Comparison of ENCODE assay signal across 1 cellular context in the genomic region with DNA sequence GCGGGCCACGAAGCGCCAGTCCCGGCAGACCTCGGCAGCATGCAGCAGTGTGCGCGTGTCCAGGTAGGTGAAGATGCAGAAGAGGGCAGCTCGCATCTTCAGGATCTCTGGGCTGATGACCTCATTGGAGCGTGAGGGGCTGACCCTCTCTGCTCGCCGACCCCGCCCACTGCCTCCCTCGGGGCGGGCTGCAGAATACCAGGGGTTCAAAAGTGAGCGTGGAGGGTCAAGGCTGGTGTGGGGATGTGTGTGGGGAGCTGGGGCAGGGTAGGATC.
TF ChIP-seq lines count a peak whose summit lies in the region.

No MANE protein-coding gene starts in this region.

TF ChIP-seq in H1, 55 proteins besides CTCF, POLR2A, EP300 and RAD21:
- TF ChIP-seq BCL11A (IDR thresholded peaks at IDR 0.05; ENCODE audit: low read depth in 2 of 2, low read length in 2 of 2) = no peak
- TF ChIP-seq SP4 (IDR thresholded peaks at IDR 0.05; ENCODE audit: low read length) = no peak
- TF ChIP-seq YY1 (IDR thresholded peaks at IDR 0.05; ENCODE audit: low read depth, low read length) = no peak
- no peak for TF ChIP-seq RFX5 (IDR thresholded peaks at IDR 0.05; ENCODE audit: borderline replicate concordance, low read depth, low read length)
- no peak for TF ChIP-seq KDM5A (IDR thresholded peaks at IDR 0.05; ENCODE audit: low read length)
- no peak for TF ChIP-seq RXRA (IDR thresholded peaks at IDR 0.05; ENCODE audit: insufficient read depth, low read depth, low read length)
- TF ChIP-seq TEAD4 (IDR thresholded peaks at IDR 0.05; ENCODE audit: low read depth, low read length) = no peak
- no peak for TF ChIP-seq BACH1 (IDR thresholded peaks at IDR 0.05; ENCODE audit: low read length)
- TF ChIP-seq, protein P1, sequence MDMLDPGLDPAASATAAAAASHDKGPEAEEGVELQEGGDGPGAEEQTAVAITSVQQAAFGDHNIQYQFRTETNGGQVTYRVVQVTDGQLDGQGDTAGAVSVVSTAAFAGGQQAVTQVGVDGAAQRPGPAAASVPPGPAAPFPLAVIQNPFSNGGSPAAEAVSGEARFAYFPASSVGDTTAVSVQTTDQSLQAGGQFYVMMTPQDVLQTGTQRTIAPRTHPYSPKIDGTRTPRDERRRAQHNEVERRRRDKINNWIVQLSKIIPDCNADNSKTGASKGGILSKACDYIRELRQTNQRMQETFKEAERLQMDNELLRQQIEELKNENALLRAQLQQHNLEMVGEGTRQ (IDR thresholded peaks at IDR 0.05; ENCODE audit: low read length) = no peak
- no peak for TF ChIP-seq EZH2 (IDR thresholded peaks at IDR 0.05; ENCODE audit: low read depth, low read length, severe bottlenecking)
- TF ChIP-seq, protein P2, sequence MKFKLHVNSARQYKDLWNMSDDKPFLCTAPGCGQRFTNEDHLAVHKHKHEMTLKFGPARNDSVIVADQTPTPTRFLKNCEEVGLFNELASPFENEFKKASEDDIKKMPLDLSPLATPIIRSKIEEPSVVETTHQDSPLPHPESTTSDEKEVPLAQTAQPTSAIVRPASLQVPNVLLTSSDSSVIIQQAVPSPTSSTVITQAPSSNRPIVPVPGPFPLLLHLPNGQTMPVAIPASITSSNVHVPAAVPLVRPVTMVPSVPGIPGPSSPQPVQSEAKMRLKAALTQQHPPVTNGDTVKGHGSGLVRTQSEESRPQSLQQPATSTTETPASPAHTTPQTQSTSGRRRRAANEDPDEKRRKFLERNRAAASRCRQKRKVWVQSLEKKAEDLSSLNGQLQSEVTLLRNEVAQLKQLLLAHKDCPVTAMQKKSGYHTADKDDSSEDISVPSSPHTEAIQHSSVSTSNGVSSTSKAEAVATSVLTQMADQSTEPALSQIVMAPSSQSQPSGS (IDR thresholded peaks at IDR 0.05; ENCODE audit: low read length) = no peak
